In genomic region chr17:77635785-77636184, GRCh38 we compare ENCODE assay signal across 8 cellular contexts.
DNase-seq lines count a peak whose midpoint lies in the region; ATAC-seq, FAIRE-seq and TF ChIP-seq lines count a peak whose summit lies in the region.
"Not testable (repeated sequence)": the region's sequence is repeated elsewhere in the genome, so short reads cannot be mapped to it uniquely, and the experiment has no call there.

No MANE protein-coding gene starts in this region.

- H3K27me3 Mint-ChIP-seq in activated naive CD8-positive, alpha-beta T cell: not testable (repeated sequence)
- H3K27me3 Mint-ChIP-seq in endodermal cell (ENCODE audit: insufficient read depth) (peaks cover 56% of the 10 kb centered on the region), nephron progenitor cell (ENCODE audit: low read depth, poor library complexity) (peaks cover 45% of the 10 kb centered on the region)

- H4K8ac ChIP-seq in neuronal stem cell (ENCODE audit: low read depth, low read length): not testable (repeated sequence)

- not testable (repeated sequence) for TF ChIP-seq CTCF in HEK293 (tag by site-specific recombination; IDR thresholded peaks at IDR 0.05); WERI-Rb-1 (IDR thresholded peaks at IDR 0.05; ENCODE audit: low read depth, low read length); K562 (IDR thresholded peaks at IDR 0.05 in 2 of 3, conservative IDR thresholded peaks at IDR 0.05 in 1 of 3; ENCODE audit: insufficient read depth in 2 of 3, low read depth in 1 of 3, low read length in 3 of 3); endodermal cell (conservative IDR thresholded peaks at IDR 0.05); nephron progenitor cell (IDR thresholded peaks at IDR 0.05)

- TF ChIP-seq RAD21 in K562 (CRISPR knock-in tag; conservative IDR thresholded peaks at IDR 0.05 in 1 of 2, IDR thresholded peaks at IDR 0.05 in 1 of 2): not testable (repeated sequence)

- H2AK5ac ChIP-seq in neuronal stem cell (ENCODE audit: low read depth, low read length): not testable (repeated sequence)

- not testable (repeated sequence) for TF ChIP-seq EP300 in K562 (IDR thresholded peaks at IDR 0.05; ENCODE audit: low read length)

- not testable (repeated sequence) for H3K4me1 ChIP-seq in HEK293 (ENCODE audit: control insufficient read depth, insufficient read depth, low read length); K562 (replicated peaks in 1 of 2; ENCODE audit: control insufficient read depth in 2 of 2, insufficient read depth in 2 of 2, low read length in 2 of 2); endodermal cell (ENCODE audit: control insufficient read depth, insufficient read depth, low read length)
- H3K4me1 ChIP-seq in neuronal stem cell (ENCODE audit: control insufficient read depth in 2 of 2, insufficient read depth in 1 of 2, low read depth in 1 of 2, low read length in 2 of 2): peaks cover 12 to 25% of the 10 kb centered on the region in 2 donors

- DNase-seq in WERI-Rb-1; K562 (ENCODE audit: extremely low read depth in 1 of 4, low spot score in 3 of 4); nephron progenitor cell; neuronal stem cell (ENCODE audit: low spot score); urothelium cell line (ENCODE audit: low spot score): not testable (repeated sequence)
- peak; percentile 25 for DNase-seq in endodermal cell

- not testable (repeated sequence) for H3K4me3 Mint-ChIP-seq in activated naive CD8-positive, alpha-beta T cell; endodermal cell; nephron progenitor cell

- peak overlapping the region; percentile 31 for H3K27ac Mint-ChIP-seq in activated naive CD8-positive, alpha-beta T cell
- not testable (repeated sequence) for H3K27ac Mint-ChIP-seq in endodermal cell
- H3K27ac Mint-ChIP-seq in nephron progenitor cell: peak overlapping the region; percentile 6

- not testable (repeated sequence) for TF ChIP-seq POLR2A in K562 (conservative IDR thresholded peaks at IDR 0.05)

- H3K18ac ChIP-seq in neuronal stem cell (ENCODE audit: low read length): not testable (repeated sequence)

- not testable (repeated sequence) for ATAC-seq in K562

- H3K9me3 Mint-ChIP-seq in activated naive CD8-positive, alpha-beta T cell (ENCODE audit: low read depth); endodermal cell; nephron progenitor cell: not testable (repeated sequence)

- in situ Hi-C loops in K562 (cut with MboI): not testable (repeated sequence)

- H2AFZ ChIP-seq in K562 (ENCODE audit: low read depth, low read length); neuronal stem cell (ENCODE audit: low read length): not testable (repeated sequence)

- H3K4me3 ChIP-seq in HEK293 (ENCODE audit: low read depth, low read length); K562; endodermal cell (ENCODE audit: low read length); neuronal stem cell (ENCODE audit: low read length in 2 of 2): not testable (repeated sequence)
- H3K4me3 ChIP-seq in WERI-Rb-1 (ENCODE audit: low read depth, low read length): peak overlapping the region; percentile 22; the same call in 1 of the 2 replicates

- not testable (repeated sequence) for H3K27me3 ChIP-seq in WERI-Rb-1 (ENCODE audit: insufficient read depth, low read depth, severe bottlenecking)
- H3K27me3 ChIP-seq in K562 (ENCODE audit: control insufficient read depth in 2 of 2, insufficient read depth in 2 of 2, low read length in 2 of 2) (peaks cover 7 to 72% of the 10 kb centered on the region in 2 experiments; a peak in 4 of 5 replicates), endodermal cell (ENCODE audit: control insufficient read depth, insufficient read depth, low read length, poor library complexity, severe bottlenecking) (peaks cover 27% of the 10 kb centered on the region), neuronal stem cell (ENCODE audit: control insufficient read depth in 3 of 3, insufficient read depth in 3 of 3, low read depth in 1 of 3, low read length in 3 of 3) (peaks cover 0 to 13% (median 0%) of the 10 kb centered on the region in 3 experiments)

- H3K27ac ChIP-seq in HEK293 (ENCODE audit: extremely low read depth, low read depth, low read length); K562 (ENCODE audit: extremely low read depth, low read depth, low read length); endodermal cell (ENCODE audit: low read depth, low read length); neuronal stem cell (replicated peaks; ENCODE audit: low read length): not testable (repeated sequence)
- H3K27ac ChIP-seq in WERI-Rb-1: peak overlapping the region; percentile 86; the same call in 1 of the 2 replicates

- FAIRE-seq in K562 (lab: Jason Lieb, UNC) (peak; percentile 23), urothelium cell line (lab: Jason Lieb, UNC) (peak; percentile 90)

- H4K91ac ChIP-seq in neuronal stem cell (ENCODE audit: low read depth, low read length, poor library complexity): not testable (repeated sequence)

- not testable (repeated sequence) for H4K20me1 ChIP-seq in K562 (replicated peaks; ENCODE audit: control insufficient read depth, insufficient read depth, low read length)

- not testable (repeated sequence) for H2BK15ac ChIP-seq in neuronal stem cell (ENCODE audit: low read length)

- H3K79me1 ChIP-seq in neuronal stem cell (ENCODE audit: low read depth, low read length): not testable (repeated sequence)

- H3K36me3 ChIP-seq in HEK293 (ENCODE audit: control insufficient read depth in 2 of 2, insufficient read depth in 1 of 2, low read length in 2 of 2); WERI-Rb-1; K562 (ENCODE audit: control insufficient read depth, insufficient read depth, low read length); endodermal cell (ENCODE audit: control insufficient read depth, insufficient read depth, low read length); neuronal stem cell (replicated peaks in 1 of 2; ENCODE audit: control insufficient read depth in 2 of 2, insufficient read depth in 2 of 2, low read length in 2 of 2): not testable (repeated sequence)

- H2BK5ac ChIP-seq in neuronal stem cell (ENCODE audit: low read length): not testable (repeated sequence)

- H2BK12ac ChIP-seq in neuronal stem cell (ENCODE audit: low read length): not testable (repeated sequence)

- not testable (repeated sequence) for H3K9ac ChIP-seq in K562 (ENCODE audit: insufficient read depth in 1 of 2, low read depth in 2 of 2, low read length in 2 of 2); endodermal cell (ENCODE audit: extremely low read depth, low read length, poor library complexity, severe bottlenecking)
- peak overlapping the region; percentile 24 for H3K9ac ChIP-seq in neuronal stem cell (ENCODE audit: low read depth, low read length, poor library complexity)

- POLR2A ChIA-PET in HEK293 (lab: Yijun Ruan, JAX): interaction anchor here (0.6 kb wide), 1 partner anchor 100 kb away, joined by 3 read pairs; no protein-coding TSS in a partner anchor
- POLR2A ChIA-PET in K562 (lab: Yijun Ruan, JAX): not testable (repeated sequence)

- CTCF ChIA-PET in HEK293 (lab: Yijun Ruan, JAX); K562 (lab: Yijun Ruan, JAX; ENCODE audit: low intra/inter-chr PET ratio): not testable (repeated sequence)

- not testable (repeated sequence) for H3K9me3 ChIP-seq in HEK293 (ENCODE audit: control insufficient read depth, insufficient read depth, low read depth, low read length); WERI-Rb-1 (ENCODE audit: severe bottlenecking); K562 (replicated peaks; ENCODE audit: control insufficient read depth, insufficient read depth, low read depth, low read length); endodermal cell (ENCODE audit: control insufficient read depth, low read length); neuronal stem cell (replicated peaks in 1 of 2; ENCODE audit: control insufficient read depth in 2 of 2, insufficient read depth in 1 of 2, low read depth in 1 of 2, low read length in 2 of 2)

- not testable (repeated sequence) for H2BK120ac ChIP-seq in neuronal stem cell (ENCODE audit: low read depth, low read length)

- not testable (repeated sequence) for H3K23ac ChIP-seq in neuronal stem cell (ENCODE audit: low read depth, low read length, poor library complexity)

- BruUV-seq in K562 (replicated peaks; lab: Mats Ljungman, UMichigan): not testable (repeated sequence)

- H3K14ac ChIP-seq in neuronal stem cell (ENCODE audit: low read length): not testable (repeated sequence)

- H3K4ac ChIP-seq in neuronal stem cell (ENCODE audit: low read length): not testable (repeated sequence)

- WGBS in K562 (ENCODE audit: insufficient coverage, low coverage, missing lambda C conversion rate): 0% methylated on average over 3 of the region's 3 CpGs
- WGBS in endodermal cell (ENCODE audit: insufficient coverage in 1 of 2, insufficient read length in 1 of 2), 2 experiments: 80 to 97% methylated on average over 3 of the region's 3 CpGs
- WGBS in neuronal stem cell (ENCODE audit: extremely low coverage in 2 of 2, insufficient read length in 2 of 2, insufficient replicate concordance in 1 of 2), 2 donors: no CpG with 5 or more reads among the region's 3 CpGs

- not testable (repeated sequence) for H3K4me2 ChIP-seq in K562 (ENCODE audit: insufficient read depth, low read length); neuronal stem cell (ENCODE audit: insufficient read depth, low read length, poor library complexity, severe bottlenecking)

- not testable (repeated sequence) for H3K9me1 ChIP-seq in K562 (ENCODE audit: control insufficient read depth, insufficient read depth, low read length)

- intact Hi-C loops in K562 (cut with micrococcal nuclease): not testable (repeated sequence)

- not testable (repeated sequence) for H3K36me3 Mint-ChIP-seq in activated naive CD8-positive, alpha-beta T cell; endodermal cell (ENCODE audit: low read depth); nephron progenitor cell (ENCODE audit: low read depth)

- not testable (repeated sequence) for H3K4me1 Mint-ChIP-seq in activated naive CD8-positive, alpha-beta T cell (ENCODE audit: low read depth); endodermal cell
- peaks cover 26% of the 10 kb centered on the region for H3K4me1 Mint-ChIP-seq in nephron progenitor cell

- H3K79me2 ChIP-seq in K562 (ENCODE audit: control insufficient read depth, insufficient read depth, low read length): not testable (repeated sequence)

TF ChIP-seq in HEK293, 187 proteins besides CTCF, POLR2A, EP300 and RAD21 (continues in another document):
- TF ChIP-seq ZBTB17 (tag by site-specific recombination; IDR thresholded peaks at IDR 0.05): peak; percentile 63
